Comparison of ENCODE assay signal across 7 cellular contexts in the genomic region with DNA sequence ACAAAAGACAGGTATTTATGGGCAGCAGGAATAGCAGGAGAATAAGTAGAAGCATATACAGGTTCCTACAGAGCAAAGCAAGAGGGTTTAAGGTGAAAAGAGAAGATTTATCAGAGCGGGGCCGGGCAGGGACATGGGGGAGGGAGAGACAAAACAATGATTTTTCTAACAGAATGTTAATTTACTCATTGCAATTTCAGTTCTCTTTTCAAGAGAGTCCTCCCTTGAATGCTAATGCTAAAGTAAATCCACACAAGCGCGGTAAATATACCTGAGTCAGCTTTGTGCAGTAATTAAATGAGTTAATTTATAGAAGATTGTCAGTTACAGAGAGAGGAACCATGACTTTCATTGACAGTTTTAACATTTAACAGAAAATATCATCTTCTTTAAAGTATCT.
DNase-seq lines count a peak whose midpoint lies in the region; ATAC-seq, FAIRE-seq and TF ChIP-seq lines count a peak whose summit lies in the region.
"Not testable (repeated sequence)": the region's sequence is repeated elsewhere in the genome, so short reads cannot be mapped to it uniquely, and the experiment has no call there.

No MANE protein-coding gene starts in this region.

- TF ChIP-seq POLR2A in A549 (IDR thresholded peaks at IDR 0.05; ENCODE audit: low read length); GM12891 (IDR thresholded peaks at IDR 0.05; ENCODE audit: low read depth, low read length); GM12878 (IDR thresholded peaks at IDR 0.05; ENCODE audit: low read depth, low read length): not testable (repeated sequence)

- not testable (repeated sequence) for H3K79me2 ChIP-seq in GM23338 (replicated peaks; ENCODE audit: insufficient read depth); GM12878 (ENCODE audit: control insufficient read depth, insufficient read depth, low read length)

- H3K9ac ChIP-seq in GM12878 (ENCODE audit: control insufficient read depth, insufficient read depth, low read length), result not testable (repeated sequence)

- not testable (repeated sequence) for ATAC-seq in A549, GM23338
- peak; percentile 50 for ATAC-seq in GM12878

- H3K4me1 Mint-ChIP-seq in GM23338; endothelial cell (ENCODE audit: unreplicated experiment); progenitor cell of endocrine pancreas (ENCODE audit: low read depth): not testable (repeated sequence)

- not testable (repeated sequence) for H3K27me3 Mint-ChIP-seq in GM23338 (ENCODE audit: insufficient read depth, low read depth, poor library complexity); endothelial cell (ENCODE audit: unreplicated experiment); progenitor cell of endocrine pancreas

- not testable (repeated sequence) for H3F3A ChIP-seq in GM23338 (replicated peaks; ENCODE audit: low read depth)

- SMC1A ChIA-PET in GM12878 (lab: Charles Lee; ENCODE audit: uncharacterized antibody, unreplicated experiment), result not testable (repeated sequence)

- not testable (repeated sequence) for TF ChIP-seq EP300 in A549 (IDR thresholded peaks at IDR 0.05); GM12878 (IDR thresholded peaks at IDR 0.05; ENCODE audit: borderline replicate concordance in 1 of 2, control insufficient read depth in 1 of 2, low read depth in 2 of 2, low read length in 2 of 2)

- H3K4me3 ChIP-seq in A549, GM23338, GM12878: not testable (repeated sequence)

- intact Hi-C loops in GM12878 (cut with micrococcal nuclease; ENCODE audit: unreplicated experiment), result not testable (repeated sequence)

- H3K4me1 ChIP-seq in A549; GM23338 (ENCODE audit: insufficient read depth); GM12878 (ENCODE audit: control insufficient read depth, insufficient read depth, low read length): not testable (repeated sequence)

- H2AFZ ChIP-seq in GM23338; GM12878 (ENCODE audit: control insufficient read depth, low read depth, low read length): not testable (repeated sequence)

- not testable (repeated sequence) for TF ChIP-seq RAD21 in A549 (conservative IDR thresholded peaks at IDR 0.05 in 1 of 2, IDR thresholded peaks at IDR 0.05 in 1 of 2); GM12878 (IDR thresholded peaks at IDR 0.05; ENCODE audit: insufficient read depth, low read depth, low read length)

- H3K4me3 Mint-ChIP-seq in GM23338; progenitor cell of endocrine pancreas (ENCODE audit: low read depth): not testable (repeated sequence)
- peak overlapping the region; percentile 35 for H3K4me3 Mint-ChIP-seq in endothelial cell (ENCODE audit: unreplicated experiment)

- not testable (repeated sequence) for H3K27ac ChIP-seq in A549; GM23338 (ENCODE audit: low read depth); GM12878 (ENCODE audit: control insufficient read depth, insufficient read depth)

- RAD21 ChIA-PET in GM12878 (lab: Charles Lee; ENCODE audit: unreplicated experiment), result not testable (repeated sequence)

- H3K9me3 ChIP-seq in A549; GM12878 (replicated peaks; ENCODE audit: control insufficient read depth, insufficient read depth, low read length): not testable (repeated sequence)

- H3K27ac Mint-ChIP-seq in GM23338 (peak overlapping the region; percentile 33; the same call in 1 of the 2 replicates), progenitor cell of endocrine pancreas (peak overlapping the region; percentile 13)
- not testable (repeated sequence) for H3K27ac Mint-ChIP-seq in endothelial cell (ENCODE audit: unreplicated experiment)

- WGBS in A549 (ENCODE audit: missing lambda C conversion rate), result 80% methylated on average over 4 of the region's 4 CpGs
- 16% methylated on average over 3 of the region's 4 CpGs for WGBS in GM12878 (ENCODE audit: insufficient coverage, insufficient replicate concordance, low lambda C conversion rate, missing lambda C conversion rate)

- H3K27me3 ChIP-seq in GM23338 (ENCODE audit: insufficient read depth); GM12878 (replicated peaks in 1 of 2; ENCODE audit: control insufficient read depth in 2 of 2, insufficient read depth in 2 of 2, low read length in 1 of 2): not testable (repeated sequence)

- CTCF ChIA-PET in A549 (lab: Yijun Ruan, JAX) (interaction anchor here (0.7 to 0.8 kb wide), 2 partner anchors 10 to 12 kb away, joined by 3 read pairs; no protein-coding TSS in a partner anchor), GM12878 (lab: Yijun Ruan, JAX) (interaction anchor here (1.7 kb wide), 1 partner anchor 9 kb away, joined by 3 read pairs; no protein-coding TSS in a partner anchor)

- not testable (repeated sequence) for H3K9me2 ChIP-seq in GM23338 (ENCODE audit: insufficient read depth)

- not testable (repeated sequence) for H3K36me3 ChIP-seq in GM23338 (ENCODE audit: insufficient read depth); GM12878 (ENCODE audit: control insufficient read depth in 2 of 2, insufficient read depth in 2 of 2, low read length in 1 of 2)

- DNase-seq in A549 (ENCODE audit: low read depth in 1 of 2, low spot score in 1 of 2); GM12891 (ENCODE audit: insufficient read length, low spot score); GM23338 (ENCODE audit: low spot score); GM12878 (ENCODE audit: low read depth, low spot score); endothelial cell (ENCODE audit: low spot score); progenitor cell of endocrine pancreas (ENCODE audit: low spot score, unreplicated experiment); urothelium cell line (ENCODE audit: low spot score): not testable (repeated sequence)

- H4K20me1 ChIP-seq in GM23338 (replicated peaks; ENCODE audit: insufficient read depth); GM12878 (ENCODE audit: control insufficient read depth, insufficient read depth): not testable (repeated sequence)

- not testable (repeated sequence) for H3K4me2 ChIP-seq in A549; GM23338; GM12878 (ENCODE audit: control insufficient read depth, insufficient read depth)

- not testable (repeated sequence) for H3K36me3 Mint-ChIP-seq in GM23338 (ENCODE audit: low read depth)
- H3K36me3 Mint-ChIP-seq in endothelial cell (ENCODE audit: low read depth, unreplicated experiment) (peaks cover 37% of the 10 kb centered on the region), progenitor cell of endocrine pancreas (ENCODE audit: insufficient read depth) (peaks cover 29% of the 10 kb centered on the region)

- not testable (repeated sequence) for BruUV-seq in GM12878 (replicated peaks; lab: Mats Ljungman, UMichigan)

- H3K9me3 Mint-ChIP-seq in GM23338; endothelial cell (ENCODE audit: unreplicated experiment); progenitor cell of endocrine pancreas (ENCODE audit: low read depth): not testable (repeated sequence)

- in situ Hi-C loops in GM12878 (cut with MboI), result not testable (repeated sequence)

- TF ChIP-seq CTCF in A549 (IDR thresholded peaks at IDR 0.05); GM23338 (conservative IDR thresholded peaks at IDR 0.05; ENCODE audit: low read depth in 2 of 2); GM12878 (IDR thresholded peaks at IDR 0.05 in 2 of 3, conservative IDR thresholded peaks at IDR 0.05 in 1 of 3; ENCODE audit: control insufficient read depth in 2 of 3, extremely low read depth in 1 of 3, insufficient read depth in 1 of 3, low read depth in 3 of 3, low read length in 3 of 3); endothelial cell (IDR thresholded peaks at IDR 0.05; ENCODE audit: unreplicated experiment); progenitor cell of endocrine pancreas (IDR thresholded peaks at IDR 0.05; ENCODE audit: unreplicated experiment): not testable (repeated sequence)

- POLR2A ChIA-PET in A549 (lab: Yijun Ruan, JAX); GM12878 (lab: Charles Lee): not testable (repeated sequence)

- FAIRE-seq in A549 (lab: Jason Lieb, UNC) (peak; percentile 49), GM12891 (lab: Jason Lieb, UNC) (peak; percentile 23), GM12878 (lab: Jason Lieb, UNC) (peak; percentile 96), urothelium cell line (lab: Jason Lieb, UNC) (peak; percentile 92)
